35 cellular contexts compared by ENCODE assay signal in genomic region chr19:16022251-16022650, GRCh38.
"Had no signal": no experiment of that assay in that cellular context is flagged by ENCODE, and none has a peak within 500 bp of the region (broad histone marks: within the 10 kb centered on the region; RNA-seq: fewer than 3 reads in every experiment).

No MANE protein-coding gene starts in this region.

- H3K4me3 ChIP-seq: ascending aorta, cardiac muscle cell, PC-9 had no signal

- H3K4me1 Mint-ChIP-seq: activated B cell treated with CpG ODN at 0.5 μM for 24 hours; activated naive CD4-positive, alpha-beta T cell treated with anti-CD3 and anti-CD28 coated beads, Interleukin-2, amount 50 U/mL, for 24 hours; activated naive CD8-positive, alpha-beta T cell treated with anti-CD3 and anti-CD28 coated beads, Interleukin-2, amount 10 ng/mL, durations not matched to agents 7 days and 5 days had no signal

- H3K36me3 Mint-ChIP-seq: activated CD4-positive, alpha-beta memory T cell treated with anti-CD3 and anti-CD28 coated beads for 36 hours; activated naive CD4-positive, alpha-beta T cell treated with anti-CD3 and anti-CD28 coated beads, Interleukin-2, amount 50 U/mL, for 24 hours; activated naive CD8-positive, alpha-beta T cell treated with anti-CD3 and anti-CD28 coated beads, Interleukin-2, amount 10 ng/mL, durations not matched to agents 7 days and 5 days had no signal

- H3K4me3 Mint-ChIP-seq: activated B cell treated with CpG ODN at 0.5 μM for 24 hours; activated CD4-positive, alpha-beta memory T cell treated with anti-CD3 and anti-CD28 coated beads for 36 hours; activated naive CD4-positive, alpha-beta T cell treated with anti-CD3 and anti-CD28 coated beads, Interleukin-2, amount 50 U/mL, for 24 hours; activated naive CD8-positive, alpha-beta T cell treated with anti-CD3 and anti-CD28 coated beads, Interleukin-2, amount 10 ng/mL, durations not matched to agents 7 days and 5 days had no signal

- H3K27me3 ChIP-seq: ascending aorta, cardiac muscle cell had no signal

- H3K9me3 ChIP-seq: ascending aorta had no signal

- H3K27ac ChIP-seq: ascending aorta, cardiac muscle cell, KMS-11, PC-9, RWPE1, VCaP had no signal

- H3K4me1 ChIP-seq: ascending aorta had no signal

- H3K27ac Mint-ChIP-seq: activated B cell treated with CpG ODN at 0.5 μM for 24 hours; activated CD4-positive, alpha-beta memory T cell treated with anti-CD3 and anti-CD28 coated beads for 36 hours; activated naive CD4-positive, alpha-beta T cell treated with anti-CD3 and anti-CD28 coated beads, Interleukin-2, amount 50 U/mL, for 24 hours; activated naive CD8-positive, alpha-beta T cell treated with anti-CD3 and anti-CD28 coated beads, Interleukin-2, amount 10 ng/mL, durations not matched to agents 7 days and 5 days had no signal

- H3K27me3 Mint-ChIP-seq: activated B cell treated with CpG ODN at 0.5 μM for 24 hours; activated CD4-positive, alpha-beta memory T cell treated with anti-CD3 and anti-CD28 coated beads for 36 hours; activated naive CD4-positive, alpha-beta T cell treated with anti-CD3 and anti-CD28 coated beads, Interleukin-2, amount 50 U/mL, for 24 hours; activated naive CD8-positive, alpha-beta T cell treated with anti-CD3 and anti-CD28 coated beads, Interleukin-2, amount 10 ng/mL, durations not matched to agents 7 days and 5 days had no signal

- H3K36me3 ChIP-seq: ascending aorta, cardiac muscle cell had no signal

- DNase-seq: activated B cell treated with CpG ODN at 0.5 μM for 24 hours; activated CD4-positive, alpha-beta memory T cell treated with anti-CD3 and anti-CD28 coated beads for 36 hours; activated CD4-positive, alpha-beta T cell treated with anti-CD3 and anti-CD28 coated beads for 4 hours; activated CD4-positive, alpha-beta T cell treated with anti-CD3 and anti-CD28 coated beads, Interleukin-2, amount 50 U/mL, for 1 hour; activated CD4-positive, CD25-positive, alpha-beta regulatory T cell treated with anti-CD3 and anti-CD28 coated beads, Interleukin-2, amount 50 U/mL, for 72 hours; activated CD8-positive, alpha-beta memory T cell treated with anti-CD3 and anti-CD28 coated beads, Interleukin-2, amount 50 U/mL, for 48 hours; activated gamma-delta T cell; activated naive CD4-positive, alpha-beta T cell treated with Interleukin-2 at 50 U/mL for 16 hours; activated T-cell treated with anti-CD3 and anti-CD28 coated beads, Interleukin-2, amount 50 U/mL, for 48 hours; amygdala; MM.1S; MV-4-11; NCI-H1092; NCI-H1436 treated with DMSO at 0.1 percent for 48 hours; NCI-H1694 treated with DMSO at 0.1 percent for 48 hours; NCI-H2029 treated with DMSO at 0.1 percent for 48 hours; NCI-H2107; NCI-H2171; NCI-H510A; NCI-H526; NCI-H748 treated with DMSO at 0.1 percent for 48 hours; NK-92 treated with Interleukin-12 subunit alpha and Interleukin-12 subunit beta, amount 100 ng/mL, for 24 hours; PC-9; Right ventricle myocardium superior; SW 1271; T-helper 1 cell; T-helper 2 cell; T-helper 9 cell had no signal

- H3K9me3 Mint-ChIP-seq: activated B cell treated with CpG ODN at 0.5 μM for 24 hours; activated CD4-positive, alpha-beta memory T cell treated with anti-CD3 and anti-CD28 coated beads for 36 hours; activated naive CD4-positive, alpha-beta T cell treated with anti-CD3 and anti-CD28 coated beads, Interleukin-2, amount 50 U/mL, for 24 hours; activated naive CD8-positive, alpha-beta T cell treated with anti-CD3 and anti-CD28 coated beads, Interleukin-2, amount 10 ng/mL, durations not matched to agents 7 days and 5 days had no signal
